Comparison of ENCODE assay signal across 18 cellular contexts in the genomic region with DNA sequence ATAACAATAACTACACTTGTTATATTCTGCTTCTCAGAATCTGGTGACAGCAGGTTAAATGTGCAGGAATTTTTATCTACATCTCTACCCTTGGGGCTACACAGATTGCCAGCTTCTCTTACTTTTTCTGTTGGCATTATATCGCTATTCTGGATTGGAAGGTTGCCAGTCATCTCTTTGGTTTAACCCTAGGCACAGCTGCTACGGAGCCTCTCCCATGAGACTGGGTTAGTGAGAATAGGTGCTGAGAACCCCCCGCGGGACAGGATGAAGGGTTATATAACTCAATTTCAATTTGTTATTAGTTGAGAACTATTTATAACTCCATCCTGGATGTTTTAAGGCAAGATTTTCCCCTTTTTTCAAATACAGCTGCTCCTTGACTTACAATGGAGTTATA.
DNase-seq lines count a peak whose midpoint lies in the region; ATAC-seq and TF ChIP-seq lines count a peak whose summit lies in the region.
"Had no signal": no experiment of that assay in that cellular context is flagged by ENCODE, and none has a peak within 500 bp of the region (broad histone marks: within the 10 kb centered on the region; RNA-seq: fewer than 3 reads in every experiment).

No MANE protein-coding gene starts in this region.

- no peak for DNase-seq in activated naive CD8-positive, alpha-beta T cell treated with anti-CD3 and anti-CD28 coated beads, Interleukin-2, amount 50 U/mL, for 24 hours
- no peak for DNase-seq in activated naive CD8-positive, alpha-beta T cell treated with anti-CD3 and anti-CD28 coated beads for 36 hours
- no peak for DNase-seq in stimulated activated naive B cell treated with anti-CD40 and anti-IgM and Interleukin-4, amounts not matched to agents 10 μg/mL and 1 μg/mL and 100 μg/mL, for 72 hours
- DNase-seq in upper lobe of left lung (no peak), NOMO-1 (lab: John Stamatoyannopoulos, UW; ENCODE audit: unreplicated experiment in 2 of 2) (no peak), HuH-7.5 (ENCODE audit: low spot score) (no peak)
- DNase-seq: COR-L47; dorsolateral prefrontal cortex; H9; Kasumi-1; NCI-H146; NCI-H526; ovary; stimulated activated CD4-positive, alpha-beta T cell treated with anti-CD3 and anti-CD28 coated beads, Interleukin-2, amount 100 ng/mL, for 24 hours had no signal

- H3K36me3 ChIP-seq in OCI-LY1 (ENCODE audit: insufficient read depth, low read length) (peaks cover 18% of the 10 kb centered on the region), upper lobe of left lung (no peaks in the 10 kb centered on the region)
- H3K36me3 ChIP-seq: esophagus muscularis mucosa, ovary had no signal

- no peaks in the 10 kb centered on the region for H3F3A ChIP-seq in OCI-LY1 (ENCODE audit: insufficient read depth, low read length)

- no peak overlapping the region for H2AFZ ChIP-seq in OCI-LY1 (ENCODE audit: low read length)

- H3K27me3 ChIP-seq in OCI-LY1 (ENCODE audit: insufficient read depth, low read length) (no peaks in the 10 kb centered on the region), upper lobe of left lung (no peaks in the 10 kb centered on the region)
- H3K27me3 ChIP-seq: dorsolateral prefrontal cortex, esophagus muscularis mucosa, ovary had no signal

- H3K27ac ChIP-seq in OCI-LY1 (ENCODE audit: low read depth, low read length, poor library complexity, severe bottlenecking) (peak overlapping the region; percentile 84), upper lobe of left lung (no peak overlapping the region)
- H3K27ac ChIP-seq: esophagus muscularis mucosa, ovary had no signal

- H3K4me1 Mint-ChIP-seq in activated naive CD8-positive, alpha-beta T cell treated with anti-CD3 and anti-CD28 coated beads, Interleukin-2, amount 50 U/mL, for 24 hours = peaks cover 58% of the 10 kb centered on the region
- peaks cover 44% of the 10 kb centered on the region for H3K4me1 Mint-ChIP-seq in activated naive CD8-positive, alpha-beta T cell treated with anti-CD3 and anti-CD28 coated beads for 36 hours
- peaks cover 24 to 39% of the 10 kb centered on the region in 2 donors for H3K4me1 Mint-ChIP-seq in stimulated activated naive B cell treated with anti-CD40 and anti-IgM and Interleukin-4, amounts not matched to agents 10 μg/mL and 1 μg/mL and 100 μg/mL, for 72 hours

- no peaks in the 10 kb centered on the region for H3K27me3 Mint-ChIP-seq in activated naive CD8-positive, alpha-beta T cell treated with anti-CD3 and anti-CD28 coated beads, Interleukin-2, amount 50 U/mL, for 24 hours
- no peaks in the 10 kb centered on the region for H3K27me3 Mint-ChIP-seq in activated naive CD8-positive, alpha-beta T cell treated with anti-CD3 and anti-CD28 coated beads for 36 hours
- no peaks in the 10 kb centered on the region for H3K27me3 Mint-ChIP-seq in stimulated activated naive B cell treated with anti-CD40 and anti-IgM and Interleukin-4, amounts not matched to agents 10 μg/mL and 1 μg/mL and 100 μg/mL, for 72 hours

- peaks cover 18% of the 10 kb centered on the region; the same call in 1 of the 2 replicates for H3K9me3 ChIP-seq in OCI-LY1 (ENCODE audit: low read length)
- H3K9me3 ChIP-seq in upper lobe of left lung = peaks cover 0 to 9% (median 2%) of the 10 kb centered on the region in 4 donors
- H3K9me3 ChIP-seq: ovary had no signal

- TF ChIP-seq POLR2A in upper lobe of left lung (IDR thresholded peaks at IDR 0.05) = no peak

- H3K4me3 Mint-ChIP-seq in activated naive CD8-positive, alpha-beta T cell treated with anti-CD3 and anti-CD28 coated beads, Interleukin-2, amount 50 U/mL, for 24 hours = no peak overlapping the region
- H3K4me3 Mint-ChIP-seq in activated naive CD8-positive, alpha-beta T cell treated with anti-CD3 and anti-CD28 coated beads for 36 hours = no peak overlapping the region
- peak overlapping the region in 1 of 2 donors; percentile 25 for H3K4me3 Mint-ChIP-seq in stimulated activated naive B cell treated with anti-CD40 and anti-IgM and Interleukin-4, amounts not matched to agents 10 μg/mL and 1 μg/mL and 100 μg/mL, for 72 hours
- H3K4me3 Mint-ChIP-seq: H9 had no signal

- no peak for TF ChIP-seq EP300 in upper lobe of left lung (IDR thresholded peaks at IDR 0.05)

- peaks cover 22% of the 10 kb centered on the region for H3K9me3 Mint-ChIP-seq in activated naive CD8-positive, alpha-beta T cell treated with anti-CD3 and anti-CD28 coated beads, Interleukin-2, amount 50 U/mL, for 24 hours
- peaks cover 22% of the 10 kb centered on the region for H3K9me3 Mint-ChIP-seq in activated naive CD8-positive, alpha-beta T cell treated with anti-CD3 and anti-CD28 coated beads for 36 hours
- peaks cover 8 to 14% of the 10 kb centered on the region in 2 donors for H3K9me3 Mint-ChIP-seq in stimulated activated naive B cell treated with anti-CD40 and anti-IgM and Interleukin-4, amounts not matched to agents 10 μg/mL and 1 μg/mL and 100 μg/mL, for 72 hours

- H3K4me3 ChIP-seq in OCI-LY1 (ENCODE audit: low read depth, low read length, poor library complexity, severe bottlenecking) (peak overlapping the region; percentile 11), upper lobe of left lung (no peak overlapping the region)
- H3K4me3 ChIP-seq: dorsolateral prefrontal cortex, esophagus muscularis mucosa, ovary had no signal

- peaks cover 39% of the 10 kb centered on the region for H3K36me3 Mint-ChIP-seq in activated naive CD8-positive, alpha-beta T cell treated with anti-CD3 and anti-CD28 coated beads, Interleukin-2, amount 50 U/mL, for 24 hours (ENCODE audit: low read depth)
- H3K36me3 Mint-ChIP-seq in activated naive CD8-positive, alpha-beta T cell treated with anti-CD3 and anti-CD28 coated beads for 36 hours = peaks cover 40% of the 10 kb centered on the region
- peaks cover 24 to 35% of the 10 kb centered on the region in 2 donors for H3K36me3 Mint-ChIP-seq in stimulated activated naive B cell treated with anti-CD40 and anti-IgM and Interleukin-4, amounts not matched to agents 10 μg/mL and 1 μg/mL and 100 μg/mL, for 72 hours

- H3K9me2 ChIP-seq in OCI-LY1 (ENCODE audit: low read depth, low read length) = no peaks in the 10 kb centered on the region

- no peaks in the 10 kb centered on the region for H3K79me2 ChIP-seq in OCI-LY1 (ENCODE audit: insufficient read depth, low read length)

- H4K20me1 ChIP-seq in OCI-LY1 (ENCODE audit: insufficient read depth, low read length) = no peaks in the 10 kb centered on the region

- no peak for TF ChIP-seq CTCF in OCI-LY1 (IDR thresholded peaks at IDR 0.05; ENCODE audit: low read length)
- TF ChIP-seq CTCF in upper lobe of left lung (IDR thresholded peaks at IDR 0.05) = no peak

- WGBS in upper lobe of left lung, 2 donors = 85 to 86% methylated on average over 4 of the region's 4 CpGs

- H3K4me1 ChIP-seq in OCI-LY1 (ENCODE audit: insufficient read depth, low read length, severe bottlenecking) = peaks cover 56% of the 10 kb centered on the region
- peaks cover 0 to 3% (median 0%) of the 10 kb centered on the region in 4 donors for H3K4me1 ChIP-seq in upper lobe of left lung

- no peak for ATAC-seq in activated naive CD8-positive, alpha-beta T cell treated with anti-CD3 and anti-CD28 coated beads, Interleukin-2, amount 50 U/mL, for 24 hours
- peak; percentile 43 for ATAC-seq in HG03175 (IDR thresholded peaks at IDR 0.05; ENCODE audit: unreplicated experiment)
- peak; percentile 60 to 77 for ATAC-seq in stimulated activated naive B cell treated with anti-CD40 and anti-IgM and Interleukin-4, amounts not matched to agents 10 μg/mL and 1 μg/mL and 100 μg/mL, for 72 hours (replicated peaks)
- ATAC-seq in upper lobe of left lung (ENCODE audit: low FRiP score in 2 of 2) = no peak
- ATAC-seq: left lobe of liver had no signal

- H3K4me2 ChIP-seq in OCI-LY1 (ENCODE audit: low read length) = peak overlapping the region; percentile 45

- H3K27ac Mint-ChIP-seq in activated naive CD8-positive, alpha-beta T cell treated with anti-CD3 and anti-CD28 coated beads, Interleukin-2, amount 50 U/mL, for 24 hours = peak overlapping the region; percentile 81
- no peak overlapping the region for H3K27ac Mint-ChIP-seq in activated naive CD8-positive, alpha-beta T cell treated with anti-CD3 and anti-CD28 coated beads for 36 hours
- no peak overlapping the region for H3K27ac Mint-ChIP-seq in stimulated activated naive B cell treated with anti-CD40 and anti-IgM and Interleukin-4, amounts not matched to agents 10 μg/mL and 1 μg/mL and 100 μg/mL, for 72 hours
- H3K27ac Mint-ChIP-seq: H9 had no signal

- H3K9ac ChIP-seq in OCI-LY1 (ENCODE audit: low read length) = no peak overlapping the region; the same call in 1 of the 2 replicates

Comparison
In these comparisons a context has a peak if more than half of its experiments do, and no peak if none do; other contexts are left out.
1. ATAC-seq: peak in HG03175 (single experiment) and stimulated activated naive B cell treated with anti-CD40 and anti-IgM and Interleukin-4, amounts not matched to agents 10 μg/mL and 1 μg/mL and 100 μg/mL, for 72 hours (2 of 2); none in activated naive CD8-positive, alpha-beta T cell treated with anti-CD3 and anti-CD28 coated beads, Interleukin-2, amount 50 U/mL, for 24 hours (single experiment) and upper lobe of left lung (0 of 2).